11 cellular contexts compared by ENCODE assay signal in genomic region chr7:156510966-156511365, GRCh38.
"Had no signal": no experiment of that assay in that cellular context is flagged by ENCODE, and none has a peak within 500 bp of the region (broad histone marks: within the 10 kb centered on the region; RNA-seq: fewer than 3 reads in every experiment).

No MANE protein-coding gene starts in this region.

- H3K4me2 ChIP-seq: GM23338 had no signal

- DNase-seq: GM23248, GOT3, H7, H9, HCEC 1CT, HFFc6 had no signal

- H3K27ac ChIP-seq: GM23248 had no signal

- H3K9ac ChIP-seq: GM23248 had no signal

- H3K9me3 ChIP-seq: HAP-1 had no signal

- H2AFZ ChIP-seq: GM23248, GM23338 had no signal

- H3K36me3 ChIP-seq: HAP-1 had no signal

- H3K4me3 ChIP-seq: GM23248, GM23338, HAP-1 had no signal

- H3K4me1 ChIP-seq: HAP-1 had no signal

- FAIRE-seq: H1, H54 had no signal

- ATAC-seq: GM23338, HCT116 had no signal
